Comparison of ENCODE assay signal across 8 cellular contexts in genomic region chr16:87765473-87765775, GRCh38. TPM values are rescaled to one million over a fixed set of nuclear protein-coding genes. Genes with fewer than 3 reads are reported as not detected.
DNase-seq lines count a peak whose midpoint lies in the region; ATAC-seq and TF ChIP-seq lines count a peak whose summit lies in the region.

No MANE protein-coding gene starts in this region.

- no peak for TF ChIP-seq EP300 in esophagus muscularis mucosa (IDR thresholded peaks at IDR 0.05)

- H3K27ac ChIP-seq in esophagus muscularis mucosa (replicated peaks in 1 of 4) = peak overlapping the region; percentile 86 to 94 (median 89)

- H3K9me3 ChIP-seq in esophagus muscularis mucosa = no peaks in the 10 kb centered on the region

- ATAC-seq in GM19467 (IDR thresholded peaks at IDR 0.05; ENCODE audit: unreplicated experiment) = peak; percentile 24

- intact Hi-C loops in esophagus muscularis mucosa (cut with DNase I) = no loop called here

- peak overlapping the region; percentile 86 to 98 (median 96) for H3K4me3 ChIP-seq in esophagus muscularis mucosa

- H3K36me3 Mint-ChIP-seq in osteocyte (ENCODE audit: unreplicated experiment) = peaks cover 9% of the 10 kb centered on the region

- peaks cover 14 to 38% (median 31%) of the 10 kb centered on the region in 4 donors for H3K36me3 ChIP-seq in esophagus muscularis mucosa

- peaks cover 19% of the 10 kb centered on the region for H3K4me1 Mint-ChIP-seq in osteocyte (ENCODE audit: unreplicated experiment)

- no peaks in the 10 kb centered on the region for H3K9me3 Mint-ChIP-seq in osteocyte (ENCODE audit: unreplicated experiment)

- peaks cover 12 to 26% (median 24%) of the 10 kb centered on the region in 4 donors for H3K4me1 ChIP-seq in esophagus muscularis mucosa

- peak overlapping the region; percentile 66 for H3K27ac Mint-ChIP-seq in osteocyte (ENCODE audit: unreplicated experiment)

- H3K4me3 Mint-ChIP-seq in osteocyte (ENCODE audit: unreplicated experiment) = peak overlapping the region; percentile 98

- 2% methylated on average over 15 of the region's 32 CpGs for WGBS in esophagus muscularis mucosa

- no peaks in the 10 kb centered on the region for H3K27me3 ChIP-seq in esophagus muscularis mucosa

- TF ChIP-seq POLR2A in esophagus muscularis mucosa (IDR thresholded peaks at IDR 0.05; ENCODE audit: low read depth) = no peak

- no peaks in the 10 kb centered on the region for H3K27me3 Mint-ChIP-seq in osteocyte (ENCODE audit: unreplicated experiment)

- no peak for TF ChIP-seq CTCF in esophagus muscularis mucosa (IDR thresholded peaks at IDR 0.05)
- TF ChIP-seq CTCF in osteocyte (IDR thresholded peaks at IDR 0.05) = no peak

- DNase-seq in AG20443 (ENCODE audit: low spot score) (peak; percentile 36), HuH-7.5 (ENCODE audit: low spot score) (peak; percentile 42), esophagus muscularis mucosa (ENCODE audit: extremely low spot score) (no peak), osteocyte (ENCODE audit: extremely low spot score, unreplicated experiment) (no peak), AML-193 (lab: John Stamatoyannopoulos, UW) (no peak), mesenteric fat pad (ENCODE audit: low spot score) (no peak)
- DNase-seq in activated CD8-positive, alpha-beta memory T cell treated with anti-CD3 and anti-CD28 coated beads, Interleukin-2, amount 50 U/mL, for 4 hours = peak; percentile 69

RNA-seq across cellular contexts. Expression of gene KLHDC4, which starts 0.4 kb away (rescaled TPM):
- total RNA-seq in esophagus muscularis mucosa (10 to 100 TPM; 22.2 to 41.5 (median 31.4) TPM), osteocyte (31.0 and 33.2 TPM in 2 replicates), mesenteric fat pad (39.9 TPM)

Comparison
In these comparisons a context has a peak if more than half of its experiments do, and no peak if none do; other contexts are left out.
1. DNase-seq: peak in AG20443 (single experiment), HuH-7.5 (single experiment) and activated CD8-positive, alpha-beta memory T cell treated with anti-CD3 and anti-CD28 coated beads, Interleukin-2, amount 50 U/mL, for 4 hours (single experiment); none in esophagus muscularis mucosa (single experiment), osteocyte (single experiment), AML-193 (0 of 2) and mesenteric fat pad (single experiment).